Comparison of ENCODE assay signal across 8 cellular contexts in genomic region chr16:1054660-1055556, GRCh38. TPM values are rescaled to one million over a fixed set of nuclear protein-coding genes. Genes with fewer than 3 reads are reported as not detected.
DNase-seq lines count a peak whose midpoint lies in the region; ATAC-seq and TF ChIP-seq lines count a peak whose summit lies in the region.

No MANE protein-coding gene starts in this region.

- no peak overlapping the region for H2BK12ac ChIP-seq in mesenchymal stem cell (ENCODE audit: low read length in 2 of 2)

- ATAC-seq in HG03135 (IDR thresholded peaks at IDR 0.05; ENCODE audit: unreplicated experiment) (no peak), HG03280 (IDR thresholded peaks at IDR 0.05; ENCODE audit: unreplicated experiment) (no peak)

- intact Hi-C loops in dorsolateral prefrontal cortex (cut with DNase I), result loop anchor here (1.0 to 5.0 kb wide), 4 partner anchors 70 to 242 kb away; no protein-coding TSS in a partner anchor
- intact Hi-C loops in thyroid gland (cut with DNase I), result loop anchor here (5.0 to 10.0 kb wide), 2 partner anchors 243 to 340 kb away; partner anchors contain the start of gene METRN

- H3K9me3 ChIP-seq in mesenchymal stem cell (ENCODE audit: control insufficient read depth, low read length), result peaks cover 5% of the 10 kb centered on the region
- H3K9me3 ChIP-seq in thyroid gland, result no peaks in the 10 kb centered on the region

- no peak overlapping the region for H3K18ac ChIP-seq in mesenchymal stem cell (ENCODE audit: low read depth in 1 of 2, low read length in 2 of 2)

- no peak overlapping the region for H2BK15ac ChIP-seq in mesenchymal stem cell (ENCODE audit: low read depth, poor library complexity, severe bottlenecking)

- H3K4me3 ChIP-seq in dorsolateral prefrontal cortex, result no peak overlapping the region
- no peak overlapping the region for H3K4me3 ChIP-seq in mesenchymal stem cell (ENCODE audit: insufficient read depth in 1 of 2, low read depth in 1 of 2, low read length in 2 of 2)
- no peak overlapping the region for H3K4me3 ChIP-seq in thyroid gland (replicated peaks in 1 of 3)

- no peak overlapping the region for H2BK5ac ChIP-seq in mesenchymal stem cell (ENCODE audit: low read depth, low read length, poor library complexity, severe bottlenecking)

- H3K27me3 ChIP-seq in dorsolateral prefrontal cortex (peaks cover 0 to 9% (median 0%) of the 10 kb centered on the region in 45 donors), mesenchymal stem cell (ENCODE audit: control insufficient read depth in 1 of 2, insufficient read depth in 1 of 2, low read length in 2 of 2) (peaks cover 3 to 29% of the 10 kb centered on the region in 2 experiments), thyroid gland (peaks cover 7% of the 10 kb centered on the region)

- no peak overlapping the region for H4K8ac ChIP-seq in mesenchymal stem cell (ENCODE audit: low read length)

- H3K27ac ChIP-seq in dorsolateral prefrontal cortex (peak overlapping the region in 31 of 59 donors; percentile 2 to 77 (median 51)), mesenchymal stem cell (ENCODE audit: low read length, poor library complexity, severe bottlenecking) (no peak overlapping the region), thyroid gland (no peak overlapping the region)

- peak; percentile 63 to 98 (median 92) for TF ChIP-seq CTCF in dorsolateral prefrontal cortex (IDR thresholded peaks at IDR 0.05 in 54 of 56, conservative IDR thresholded peaks at IDR 0.05 in 2 of 56; ENCODE audit: low read depth in 1 of 56, partially characterized antibody in 56 of 56)
- peak; percentile 61 to 88 (median 68) for TF ChIP-seq CTCF in thyroid gland (IDR thresholded peaks at IDR 0.05)

- DNase-seq in AG20443 (ENCODE audit: low spot score) (peak; percentile 92), GM19240 (ENCODE audit: insufficient read length, low spot score) (peak; percentile 56), UCSD-AML1 (lab: John Stamatoyannopoulos, UW; ENCODE audit: unreplicated experiment) (peak; percentile 36), dorsolateral prefrontal cortex (peak; percentile 59 to 85 (median 78)), mesenchymal stem cell (peak; percentile 28), thyroid gland (peak; percentile 61 to 65)

- H4K91ac ChIP-seq in mesenchymal stem cell (ENCODE audit: low read length), result no peak overlapping the region

- no peak overlapping the region for H3K23ac ChIP-seq in mesenchymal stem cell (ENCODE audit: low read length in 2 of 2)

- H3K36me3 ChIP-seq in mesenchymal stem cell (ENCODE audit: control insufficient read depth in 1 of 2, insufficient read depth in 2 of 2, low read depth in 1 of 2, low read length in 2 of 2) (no peaks in the 10 kb centered on the region), thyroid gland (no peaks in the 10 kb centered on the region)

- H3K4me2 ChIP-seq in mesenchymal stem cell (ENCODE audit: low read length, poor library complexity, severe bottlenecking), result no peak overlapping the region

- WGBS in mesenchymal stem cell, result 50% methylated on average over 31 of the region's 34 CpGs
- WGBS in thyroid gland, 2 donors, result 43 to 56% methylated on average over 3 to 16 of the region's 34 CpGs

- H3K14ac ChIP-seq in mesenchymal stem cell (ENCODE audit: low read length in 2 of 2), result no peak overlapping the region

- TF ChIP-seq POLR2A in thyroid gland (IDR thresholded peaks at IDR 0.05), result no peak

- H2AK5ac ChIP-seq in mesenchymal stem cell (ENCODE audit: low read length, severe bottlenecking), result no peak overlapping the region

- H3K4ac ChIP-seq in mesenchymal stem cell (ENCODE audit: low read depth in 1 of 2, low read length in 2 of 2), result no peak overlapping the region

- H2AFZ ChIP-seq in mesenchymal stem cell (ENCODE audit: low read depth, low read length), result no peak overlapping the region

- no peak overlapping the region for H3K9ac ChIP-seq in mesenchymal stem cell (ENCODE audit: low read length)

- no peak overlapping the region for H2BK120ac ChIP-seq in mesenchymal stem cell (ENCODE audit: low read depth, low read length)

- no peaks in the 10 kb centered on the region for H3K4me1 ChIP-seq in mesenchymal stem cell (ENCODE audit: control insufficient read depth, insufficient read depth, low read depth, low read length)
- peaks cover 0 to 3% of the 10 kb centered on the region in 2 donors for H3K4me1 ChIP-seq in thyroid gland

- no peaks in the 10 kb centered on the region for H3K79me1 ChIP-seq in mesenchymal stem cell (replicated peaks; ENCODE audit: low read length, poor library complexity, severe bottlenecking)

RNA-seq across cellular contexts. Expression of gene SSTR5, which starts 17.6 kb away (rescaled TPM):
- under 1 TPM in 8 of 120 experiments, not detected in 112; 0.37 to 0.67 (median 0.44) TPM for total RNA-seq in dorsolateral prefrontal cortex
- not detected for polyA plus RNA-seq in mesenchymal stem cell (2013, experiment 1 of 2)
- not detected for polyA plus RNA-seq in mesenchymal stem cell (2013, experiment 2 of 2)
- not detected for total RNA-seq in thyroid gland

RNA-seq across cellular contexts. Expression of gene C1QTNF8, which starts 41.1 kb away (rescaled TPM):
- total RNA-seq in dorsolateral prefrontal cortex, result under 1 TPM in 12 of 120 experiments, not detected in 108; 0.27 to 0.98 (median 0.49) TPM
- polyA plus RNA-seq in mesenchymal stem cell (2013, experiment 1 of 2), result not detected
- polyA plus RNA-seq in mesenchymal stem cell (2013, experiment 2 of 2), result not detected
- not detected for total RNA-seq in thyroid gland

Comparison
In these comparisons a context has a peak if more than half of its experiments do, and no peak if none do; other contexts are left out.
1. DNase-seq: peak in every context shown above with its lines; median percentile 92 in AG20443; 78 in dorsolateral prefrontal cortex; 63 in thyroid gland; 56 in GM19240; 36 in UCSD-AML1; 28 in mesenchymal stem cell.
2. H3K27ac ChIP-seq: peak in dorsolateral prefrontal cortex (31 of 59); none in mesenchymal stem cell (single experiment) and thyroid gland (0 of 3).